Comparison of ENCODE assay signal across 11 cellular contexts in the genomic region with DNA sequence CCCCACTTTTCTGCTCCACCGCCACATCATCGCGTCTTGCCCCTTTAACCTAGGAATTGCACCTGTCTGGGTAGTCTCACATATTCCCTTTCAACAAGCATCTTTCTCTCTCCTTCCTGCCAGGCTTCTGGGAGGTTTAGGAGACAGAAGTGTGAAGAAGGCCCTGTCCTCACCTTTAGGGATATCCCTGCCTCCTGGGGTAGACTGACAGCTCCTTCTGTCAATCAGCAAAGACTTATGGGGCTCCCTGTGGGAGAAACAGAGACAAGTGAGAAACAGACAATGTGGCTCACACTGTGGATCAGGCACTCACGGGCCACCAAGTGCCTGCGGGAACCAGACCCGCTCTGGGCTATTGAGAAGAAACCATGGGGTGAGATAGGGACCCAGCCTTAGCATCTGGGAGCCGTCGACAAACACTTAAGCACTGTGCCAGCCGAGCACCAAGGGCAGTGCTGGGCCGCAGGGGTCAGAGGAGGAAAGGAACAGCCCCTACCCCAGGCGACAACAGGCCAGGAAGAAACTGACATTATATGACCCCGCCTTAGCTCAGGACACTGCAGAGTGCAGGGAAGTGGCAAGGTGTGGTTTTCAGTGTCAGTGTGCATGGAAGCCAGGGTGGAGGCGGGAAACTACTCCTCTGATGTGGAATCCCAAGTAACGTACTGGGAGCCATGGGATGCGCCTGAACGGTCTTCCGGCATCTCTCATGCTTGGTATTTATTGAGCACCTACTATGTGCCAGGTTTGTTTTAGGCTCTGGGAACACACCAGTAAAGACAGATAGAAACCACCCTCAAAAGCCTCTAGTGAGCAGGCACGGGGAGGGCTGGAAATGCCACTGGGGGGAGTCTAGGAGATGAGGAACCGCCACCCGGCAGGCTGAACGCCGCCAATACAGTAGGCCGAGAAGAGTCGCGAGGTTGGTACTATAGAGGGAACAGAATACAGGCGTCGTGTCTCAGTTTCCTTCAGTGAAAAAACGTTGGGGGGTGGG. TPM values are rescaled to one million over a fixed set of nuclear protein-coding genes. Genes with fewer than 3 reads are reported as not detected.
DNase-seq lines count a peak whose midpoint lies in the region; ATAC-seq and TF ChIP-seq lines count a peak whose summit lies in the region.
"Had no signal": no experiment of that assay in that cellular context is flagged by ENCODE, and none has a peak within 500 bp of the region (broad histone marks: within the 10 kb centered on the region; RNA-seq: fewer than 3 reads in every experiment).

No MANE protein-coding gene starts in this region.

- H3K4me1 ChIP-seq in breast epithelium (peaks cover 3 to 8% of the 10 kb centered on the region in 2 donors), mammary epithelial cell (ENCODE audit: insufficient read depth, low read length) (peaks cover 16% of the 10 kb centered on the region), mucosa of stomach (ENCODE audit: control insufficient read depth, insufficient read depth, low read length) (peaks cover 30% of the 10 kb centered on the region), upper lobe of right lung (peaks cover 44% of the 10 kb centered on the region)

- H3K4me3 ChIP-seq in breast epithelium (peak overlapping the region in 2 of 3 donors; percentile 61 to 80), mammary epithelial cell (replicated peaks in 1 of 3; ENCODE audit: insufficient read depth in 1 of 3, low read depth in 2 of 3, low read length in 3 of 3) (no peak overlapping the region), mucosa of stomach (ENCODE audit: low read length) (no peak overlapping the region), upper lobe of right lung (peak overlapping the region; percentile 63)

- H3K9me3 ChIP-seq in breast epithelium (no peaks in the 10 kb centered on the region), mammary epithelial cell (replicated peaks; ENCODE audit: insufficient read depth, low read length) (no peaks in the 10 kb centered on the region), mucosa of stomach (ENCODE audit: control insufficient read depth, low read length) (no peaks in the 10 kb centered on the region), upper lobe of right lung (no peaks in the 10 kb centered on the region)

- H3K9me3 Mint-ChIP-seq in activated naive CD8-positive, alpha-beta T cell treated with anti-CD3 and anti-CD28 coated beads, Interleukin-2, amount 10 ng/mL, durations not matched to agents 7 days and 5 days: no peaks in the 10 kb centered on the region

- CTCF ChIA-PET in mammary epithelial cell (lab: Charles Lee; ENCODE audit: low non-redundant PET): interaction anchor here (0.6 kb wide), 1 partner anchor 13 kb away, joined by 3 read pairs; no protein-coding TSS in a partner anchor

- peak overlapping the region; percentile 32 for H3K27ac Mint-ChIP-seq in activated naive CD8-positive, alpha-beta T cell treated with anti-CD3 and anti-CD28 coated beads, Interleukin-2, amount 10 ng/mL, durations not matched to agents 7 days and 5 days

- peaks cover 33% of the 10 kb centered on the region for H3K4me1 Mint-ChIP-seq in activated naive CD8-positive, alpha-beta T cell treated with anti-CD3 and anti-CD28 coated beads, Interleukin-2, amount 10 ng/mL, durations not matched to agents 7 days and 5 days

- in situ Hi-C loops in mammary epithelial cell (cut with MboI; ENCODE audit: low sequenced_read_pairs in 2 of 2): no loop called here

- no peak for TF ChIP-seq CTCF in breast epithelium (IDR thresholded peaks at IDR 0.05)
- no peak for TF ChIP-seq CTCF in mammary epithelial cell (conservative IDR thresholded peaks at IDR 0.05 in 1 of 2, IDR thresholded peaks at IDR 0.05 in 1 of 2; ENCODE audit: extremely low read depth in 1 of 2, insufficient read depth in 1 of 2, low read depth in 1 of 2, low read length in 2 of 2)
- TF ChIP-seq CTCF in upper lobe of right lung (IDR thresholded peaks at IDR 0.05): no peak

- no peaks in the 10 kb centered on the region for H3K79me2 ChIP-seq in mammary epithelial cell (ENCODE audit: insufficient read depth, low read length)

- intact Hi-C loops in breast epithelium (cut with DNase I; ENCODE audit: low total_unique reads): no loop called here
- intact Hi-C loops in mammary epithelial cell (cut with micrococcal nuclease): no loop called here
- intact Hi-C loops in upper lobe of right lung (cut with DNase I): no loop called here

- dilution Hi-C loops in mammary epithelial cell (cut with HindIII; ENCODE audit: low sequenced_read_pairs): no loop called here

- ATAC-seq in activated naive CD8-positive, alpha-beta T cell treated with anti-CD3 and anti-CD28 coated beads, Interleukin-2, amount 10 ng/mL, durations not matched to agents 7 days and 5 days (ENCODE audit: low read depth): no peak
- ATAC-seq in upper lobe of right lung (no peak), GM21367 (IDR thresholded peaks at IDR 0.05; ENCODE audit: unreplicated experiment) (no peak)

- H4K20me1 ChIP-seq in mammary epithelial cell (ENCODE audit: insufficient read depth, low read length): peaks cover 3% of the 10 kb centered on the region

- WGBS in mammary epithelial cell (ENCODE audit: low coverage, missing lambda C conversion rate): 56% methylated on average over 25 of the region's 28 CpGs

- no peak for DNase-seq in breast epithelium (ENCODE audit: low spot score in 2 of 2)
- DNase-seq in mammary epithelial cell: no peak
- DNase-seq in activated naive CD8-positive, alpha-beta T cell treated with anti-CD3 and anti-CD28 coated beads, Interleukin-2, amount 10 ng/mL, durations not matched to agents 7 days and 5 days: peak; percentile 28
- DNase-seq in upper lobe of right lung: no peak
- no peak for DNase-seq in COR-L47 (lab: John Stamatoyannopoulos, UW)
- no peak for DNase-seq in NK-92 (lab: John Stamatoyannopoulos, UW; ENCODE audit: unreplicated experiment)
- DNase-seq: cerebellar nuclear complex had no signal

- no peaks in the 10 kb centered on the region for H3K36me3 ChIP-seq in breast epithelium
- no peaks in the 10 kb centered on the region for H3K36me3 ChIP-seq in mammary epithelial cell (ENCODE audit: insufficient read depth, low read length)
- H3K36me3 ChIP-seq in mucosa of stomach (ENCODE audit: control insufficient read depth, insufficient read depth, low read length): no peaks in the 10 kb centered on the region
- H3K36me3 ChIP-seq in upper lobe of right lung: no peaks in the 10 kb centered on the region

- H3K4me2 ChIP-seq in mammary epithelial cell (ENCODE audit: insufficient read depth, low read depth, low read length): no peak overlapping the region

- no peak overlapping the region for H2AFZ ChIP-seq in mammary epithelial cell (ENCODE audit: low read depth, low read length)

- H3K27ac ChIP-seq in breast epithelium: no peak overlapping the region
- H3K27ac ChIP-seq in mammary epithelial cell (ENCODE audit: insufficient read depth, low read depth, low read length): no peak overlapping the region
- H3K27ac ChIP-seq in upper lobe of right lung: peak overlapping the region; percentile 85

- H3K27me3 Mint-ChIP-seq in activated naive CD8-positive, alpha-beta T cell treated with anti-CD3 and anti-CD28 coated beads, Interleukin-2, amount 10 ng/mL, durations not matched to agents 7 days and 5 days: peaks cover 39% of the 10 kb centered on the region

- POLR2A ChIA-PET in activated naive CD8-positive, alpha-beta T cell treated with anti-CD3 and anti-CD28 coated beads, Interleukin-2, amount 10 ng/mL, durations not matched to agents 7 days and 5 days (lab: Charles Lee): interaction anchor here (0.9 to 7.2 kb wide), 4 partner anchors 14 to 119 kb away, joined by 3 to 53 read pairs (median 3); partner anchors contain the start of gene RAB43

- H3K9ac ChIP-seq in mammary epithelial cell (ENCODE audit: insufficient read depth, low read length): no peak overlapping the region
- peak overlapping the region; percentile 18 for H3K9ac ChIP-seq in mucosa of stomach (ENCODE audit: low read length)

- no TSS peak for BruUV-seq in mammary epithelial cell (replicated peaks; lab: Mats Ljungman, UMichigan)

- peaks cover 1% of the 10 kb centered on the region for H3K36me3 Mint-ChIP-seq in activated naive CD8-positive, alpha-beta T cell treated with anti-CD3 and anti-CD28 coated beads, Interleukin-2, amount 10 ng/mL, durations not matched to agents 7 days and 5 days

- no peak for TF ChIP-seq POLR2A in breast epithelium (IDR thresholded peaks at IDR 0.05)

- H3K4me3 Mint-ChIP-seq in activated naive CD8-positive, alpha-beta T cell treated with anti-CD3 and anti-CD28 coated beads, Interleukin-2, amount 10 ng/mL, durations not matched to agents 7 days and 5 days: peak overlapping the region; percentile 71

- H3K27me3 ChIP-seq in breast epithelium (peaks cover 0 to 27% of the 10 kb centered on the region in 2 donors), mammary epithelial cell (ENCODE audit: insufficient read depth, low read length) (peaks cover 34% of the 10 kb centered on the region), mucosa of stomach (ENCODE audit: control insufficient read depth, insufficient read depth, low read length) (peaks cover 34% of the 10 kb centered on the region), upper lobe of right lung (peaks cover 12% of the 10 kb centered on the region)

RNA-seq across cellular contexts. Expression of gene EFCC1, which starts 1.8 kb away (rescaled TPM):
- total RNA-seq in breast epithelium: 1 to 10 TPM; 1.6 to 3.9 (median 1.8) TPM
- under 1 TPM in 1 of 2 donors, not detected in 1; under 0.01 TPM for total RNA-seq in mammary epithelial cell
- not detected for polyA plus RNA-seq in mammary epithelial cell
- polyA minus RNA-seq in mammary epithelial cell: not detected
- under 1 TPM; 0.14 to 0.23 TPM for total RNA-seq in activated naive CD8-positive, alpha-beta T cell treated with anti-CD3 and anti-CD28 coated beads, Interleukin-2, amount 10 ng/mL, durations not matched to agents 7 days and 5 days
- total RNA-seq in upper lobe of right lung: 17.2 TPM
- polyA plus RNA-seq: CD4-positive, CD25-positive, alpha-beta regulatory T cell had no signal

RNA-seq across cellular contexts. Expression of gene CFAP92, which starts 9.0 kb away (rescaled TPM):
- total RNA-seq in breast epithelium (1 to 10 TPM in 2 of 3 donors, under 1 TPM in 1; 0.66 to 1.4 (median 1.3) TPM), mammary epithelial cell (1 to 10 TPM in 1 of 2 donors, under 1 TPM in 1; 0.83 to 1.0 TPM), upper lobe of right lung (1.9 TPM)
- 0.29 TPM for polyA plus RNA-seq in mammary epithelial cell
- polyA minus RNA-seq in mammary epithelial cell: 3.5 TPM
- total RNA-seq in activated naive CD8-positive, alpha-beta T cell treated with anti-CD3 and anti-CD28 coated beads, Interleukin-2, amount 10 ng/mL, durations not matched to agents 7 days and 5 days: under 1 TPM in 1 of 2 experiments, not detected in 1; 0.22 TPM
- total RNA-seq: CD4-positive, CD25-positive, alpha-beta regulatory T cell had no signal

RNA-seq across cellular contexts. Expression of gene GP9, which starts 57.7 kb away (rescaled TPM):
- under 1 TPM in 1 of 3 donors, not detected in 2; 0.48 TPM for total RNA-seq in breast epithelium
- total RNA-seq in mammary epithelial cell: not detected
- polyA plus RNA-seq in mammary epithelial cell: not detected
- not detected for polyA minus RNA-seq in mammary epithelial cell
- not detected for total RNA-seq in activated naive CD8-positive, alpha-beta T cell treated with anti-CD3 and anti-CD28 coated beads, Interleukin-2, amount 10 ng/mL, durations not matched to agents 7 days and 5 days
- total RNA-seq in upper lobe of right lung: 1.2 TPM
- total RNA-seq: activated CD8-positive, alpha-beta memory T cell treated with anti-CD3 and anti-CD28 coated beads for 36 hours had no signal
- polyA plus RNA-seq: CD4-positive, CD25-positive, alpha-beta regulatory T cell had no signal

Comparison
In these comparisons a context has a peak if more than half of its experiments do, and no peak if none do; other contexts are left out.
1. H3K4me3 ChIP-seq: peak in breast epithelium (2 of 3) and upper lobe of right lung (single experiment); none in mammary epithelial cell (0 of 3) and mucosa of stomach (single experiment).